Comparison of ENCODE assay signal across 18 cellular contexts in genomic region chr9:17380126-17380861, GRCh38.
DNase-seq lines count a peak whose midpoint lies in the region; ATAC-seq, FAIRE-seq and TF ChIP-seq lines count a peak whose summit lies in the region.
"Had no signal": no experiment of that assay in that cellular context is flagged by ENCODE, and none has a peak within 500 bp of the region (broad histone marks: within the 10 kb centered on the region; RNA-seq: fewer than 3 reads in every experiment).

No MANE protein-coding gene starts in this region.

- POLR2A ChIA-PET in RWPE1 (lab: Yijun Ruan, JAX; ENCODE audit: low non-redundant PET) = no interaction called here

- no peak overlapping the region for H3K27ac ChIP-seq in RWPE1

- FAIRE-seq in bronchial epithelial cell (lab: Jason Lieb, UNC) = peak; percentile 91
- FAIRE-seq: GM12891, GM18507 had no signal

- CTCF ChIA-PET in RWPE1 (lab: Yijun Ruan, JAX) = interaction anchor here (0.6 kb wide), 1 partner anchor 10 kb away, joined by 3 read pairs; no protein-coding TSS in a partner anchor

- TF ChIP-seq CTCF in RWPE1 (conservative IDR thresholded peaks at IDR 0.05; ENCODE audit: low read depth) (no peak), bronchial epithelial cell (IDR thresholded peaks at IDR 0.05; ENCODE audit: insufficient read depth, low read length, severe bottlenecking) (no peak)

- DNase-seq in RWPE1 (ENCODE audit: low spot score) (peak; percentile 63), bronchial epithelial cell (ENCODE audit: low read depth) (peak; percentile 55)
- DNase-seq: C1 segment of cervical spinal cord; Calu3; CD4-positive, alpha-beta memory T cell; COR-L47; DMS53; DMS79 treated with DMSO at 0.1 percent for 48 hours; GF-D8; H9 had no signal

- H3K36me3 ChIP-seq in bronchial epithelial cell (ENCODE audit: control insufficient read depth, insufficient read depth, low read length) = no peaks in the 10 kb centered on the region

- ATAC-seq in esophagus mucosa (peak; percentile 96), GM19023 (IDR thresholded peaks at IDR 0.05; ENCODE audit: unreplicated experiment) (no peak), GM18861 (IDR thresholded peaks at IDR 0.05; ENCODE audit: unreplicated experiment) (no peak), HG02610 (IDR thresholded peaks at IDR 0.05; ENCODE audit: unreplicated experiment) (no peak)
- ATAC-seq: GM23338, HCT116 had no signal

- no peaks in the 10 kb centered on the region for H3K27me3 ChIP-seq in bronchial epithelial cell (ENCODE audit: control insufficient read depth, insufficient read depth, low read length)

- no peak overlapping the region for H3K4me3 ChIP-seq in bronchial epithelial cell (ENCODE audit: low read depth, low read length)
- H3K4me3 ChIP-seq: GM23338 had no signal
